In the genomic region with DNA sequence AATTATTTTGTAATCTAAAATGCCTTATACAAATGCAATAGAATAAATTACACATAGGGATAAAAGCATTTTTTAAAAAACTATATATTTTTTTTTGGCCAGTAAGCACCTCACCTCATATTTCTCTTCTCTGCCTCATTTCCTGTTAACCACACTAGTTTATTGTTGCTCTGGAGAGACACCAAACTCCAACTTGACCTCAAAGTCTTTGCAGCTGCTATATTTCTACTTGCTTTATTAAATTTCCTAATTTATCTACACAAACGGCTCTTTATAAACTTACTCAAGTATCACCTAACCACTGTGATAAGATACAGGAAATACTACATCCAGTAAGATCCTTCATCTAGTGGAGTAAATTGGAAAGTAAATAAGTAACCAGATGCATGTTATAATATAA, we compare ENCODE assay signal across 24 cellular contexts.
DNase-seq lines count a peak whose midpoint lies in the region; ATAC-seq, FAIRE-seq and TF ChIP-seq lines count a peak whose summit lies in the region.
"Had no signal": no experiment of that assay in that cellular context is flagged by ENCODE, and none has a peak within 500 bp of the region (broad histone marks: within the 10 kb centered on the region; RNA-seq: fewer than 3 reads in every experiment).

No MANE protein-coding gene starts in this region.

- no peak overlapping the region for H3K27ac ChIP-seq in breast epithelium
- no peak overlapping the region for H3K27ac ChIP-seq in astrocyte (ENCODE audit: low read depth, low read length)
- H3K27ac ChIP-seq: C4-2B, Peyer's patch, SJSA1 had no signal

- H3K27me3 Mint-ChIP-seq in MCF 10A (ENCODE audit: insufficient read depth, unreplicated experiment) (no peaks in the 10 kb centered on the region), astrocyte (ENCODE audit: low read depth, unreplicated experiment) (no peaks in the 10 kb centered on the region)
- H3K27me3 Mint-ChIP-seq in natural killer cell treated with Interleukin-12 subunit alpha and Interleukin-12 subunit beta and Interleukin-15 and Interleukin-18, amount 100 ng/mL, for 72 hours = no peaks in the 10 kb centered on the region
- H3K27me3 Mint-ChIP-seq: CD8-positive, alpha-beta memory T cell; IgD-negative memory B cell had no signal

- no peaks in the 10 kb centered on the region for H4K20me1 ChIP-seq in astrocyte (ENCODE audit: insufficient read depth, low read length)

- H3K4me1 ChIP-seq in breast epithelium = no peaks in the 10 kb centered on the region
- H3K4me1 ChIP-seq in astrocyte (ENCODE audit: insufficient read depth, low read length) = no peaks in the 10 kb centered on the region
- H3K4me1 ChIP-seq: Peyer's patch, SJSA1 had no signal

- no peak for TF ChIP-seq POLR2A in breast epithelium (IDR thresholded peaks at IDR 0.05)

- CTCF ChIA-PET in MCF 10A (lab: Yijun Ruan, JAX) = no interaction called here

- H3K36me3 Mint-ChIP-seq in MCF 10A (ENCODE audit: insufficient read depth, unreplicated experiment) (no peaks in the 10 kb centered on the region), astrocyte (ENCODE audit: low read depth, unreplicated experiment) (no peaks in the 10 kb centered on the region)
- peaks cover 4% of the 10 kb centered on the region for H3K36me3 Mint-ChIP-seq in natural killer cell treated with Interleukin-12 subunit alpha and Interleukin-12 subunit beta and Interleukin-15 and Interleukin-18, amount 100 ng/mL, for 72 hours
- H3K36me3 Mint-ChIP-seq: CD8-positive, alpha-beta memory T cell; IgD-negative memory B cell had no signal

- H3K4me3 Mint-ChIP-seq in MCF 10A (ENCODE audit: unreplicated experiment) (no peak overlapping the region), astrocyte (ENCODE audit: unreplicated experiment) (no peak overlapping the region)
- no peak overlapping the region for H3K4me3 Mint-ChIP-seq in natural killer cell treated with Interleukin-12 subunit alpha and Interleukin-12 subunit beta and Interleukin-15 and Interleukin-18, amount 100 ng/mL, for 72 hours
- H3K4me3 Mint-ChIP-seq: CD8-positive, alpha-beta memory T cell; IgD-negative memory B cell had no signal

- H3K27ac Mint-ChIP-seq in MCF 10A (ENCODE audit: low read depth, unreplicated experiment) = peak overlapping the region; percentile 20
- H3K27ac Mint-ChIP-seq in astrocyte (ENCODE audit: unreplicated experiment) = no peak overlapping the region
- no peak overlapping the region for H3K27ac Mint-ChIP-seq in natural killer cell treated with Interleukin-12 subunit alpha and Interleukin-12 subunit beta and Interleukin-15 and Interleukin-18, amount 100 ng/mL, for 72 hours
- H3K27ac Mint-ChIP-seq: CD8-positive, alpha-beta memory T cell; IgD-negative memory B cell had no signal

- H3K36me3 ChIP-seq in breast epithelium = no peaks in the 10 kb centered on the region
- no peaks in the 10 kb centered on the region for H3K36me3 ChIP-seq in astrocyte (ENCODE audit: insufficient read depth, low read length)
- H3K36me3 ChIP-seq: MG63, Peyer's patch, SJSA1 had no signal

- no peak overlapping the region for H3K9ac ChIP-seq in astrocyte (ENCODE audit: low read length)

- H3K79me2 ChIP-seq in astrocyte (ENCODE audit: insufficient read depth, low read length) = no peaks in the 10 kb centered on the region

- POLR2A ChIA-PET in MCF 10A (lab: Yijun Ruan, JAX) = no interaction called here

- DNase-seq in MCF 10A (ENCODE audit: unreplicated experiment) = no peak
- DNase-seq in breast epithelium (ENCODE audit: low spot score in 2 of 2) = no peak
- peak; percentile 74 for DNase-seq in astrocyte (ENCODE audit: low read depth)
- DNase-seq in fibroblast of peridontal ligament (ENCODE audit: extremely low read depth) = peak; percentile 6
- DNase-seq in NCI-H446 (lab: John Stamatoyannopoulos, UW) = no peak
- DNase-seq in activated CD4-positive, alpha-beta T cell treated with anti-CD3 and anti-CD28 coated beads for 48 hours = no peak
- no peak for DNase-seq in natural killer cell treated with Interleukin-12 subunit alpha and Interleukin-12 subunit beta and Interleukin-15 and Interleukin-18, amount 100 ng/mL, for 72 hours (ENCODE audit: low spot score)
- DNase-seq: CD8-positive, alpha-beta memory T cell; DMS53; GF-D8; GOT3; HCEC 1CT; MG63; NCI-H1417; NCI-H187 treated with DMSO at 0.1 percent for 48 hours; NCI-H345; NCI-H524 treated with DMSO at 0.1 percent for 48 hours; NCI-H82; Peyer's patch had no signal

- FAIRE-seq in astrocyte (lab: Jason Lieb, UNC) = no peak
- FAIRE-seq: A204.1 had no signal

- TF ChIP-seq CTCF in MCF 10A (IDR thresholded peaks at IDR 0.05; ENCODE audit: unreplicated experiment) (no peak), breast epithelium (IDR thresholded peaks at IDR 0.05) (no peak), astrocyte (IDR thresholded peaks at IDR 0.05; ENCODE audit: insufficient read depth, low read depth, low read length) (no peak)

- H3K4me1 Mint-ChIP-seq in MCF 10A (ENCODE audit: insufficient read depth, unreplicated experiment) = peaks cover 10% of the 10 kb centered on the region
- H3K4me1 Mint-ChIP-seq in astrocyte (ENCODE audit: low read depth, unreplicated experiment) = no peaks in the 10 kb centered on the region
- no peaks in the 10 kb centered on the region for H3K4me1 Mint-ChIP-seq in natural killer cell treated with Interleukin-12 subunit alpha and Interleukin-12 subunit beta and Interleukin-15 and Interleukin-18, amount 100 ng/mL, for 72 hours (ENCODE audit: low read depth in 2 of 2)
- H3K4me1 Mint-ChIP-seq: CD8-positive, alpha-beta memory T cell; IgD-negative memory B cell had no signal

- no peak overlapping the region for H2AFZ ChIP-seq in astrocyte (ENCODE audit: low read depth, low read length)

- ATAC-seq in HG02981 (IDR thresholded peaks at IDR 0.05; ENCODE audit: unreplicated experiment) = no peak
- no peak for ATAC-seq in natural killer cell treated with Interleukin-12 subunit alpha and Interleukin-12 subunit beta and Interleukin-15 and Interleukin-18, amount 100 ng/mL, for 72 hours

- H3K9me3 ChIP-seq in breast epithelium (peaks cover 0 to 4% of the 10 kb centered on the region in 2 donors), astrocyte (ENCODE audit: insufficient read depth, low read depth, low read length) (no peaks in the 10 kb centered on the region)
- H3K9me3 ChIP-seq: MG63, Peyer's patch, SJSA1 had no signal

- peaks cover 16% of the 10 kb centered on the region for H3K9me3 Mint-ChIP-seq in MCF 10A (ENCODE audit: unreplicated experiment)
- H3K9me3 Mint-ChIP-seq in astrocyte (ENCODE audit: unreplicated experiment) = peaks cover 2% of the 10 kb centered on the region
- H3K9me3 Mint-ChIP-seq in natural killer cell treated with Interleukin-12 subunit alpha and Interleukin-12 subunit beta and Interleukin-15 and Interleukin-18, amount 100 ng/mL, for 72 hours = peaks cover 17% of the 10 kb centered on the region

- intact Hi-C loops in MCF 10A (cut with micrococcal nuclease) = no loop called here
- intact Hi-C loops in breast epithelium (cut with DNase I; ENCODE audit: low total_unique reads) = no loop called here

- H3K27me3 ChIP-seq in breast epithelium (no peaks in the 10 kb centered on the region), astrocyte (ENCODE audit: insufficient read depth, low read length) (no peaks in the 10 kb centered on the region)
- H3K27me3 ChIP-seq: MG63, Peyer's patch, SJSA1 had no signal

- H3K4me2 ChIP-seq in astrocyte (ENCODE audit: low read length) = no peak overlapping the region

- H3K4me3 ChIP-seq in breast epithelium (no peak overlapping the region), astrocyte (ENCODE audit: insufficient read depth, low read depth, low read length) (no peak overlapping the region)
- H3K4me3 ChIP-seq: MG63, Peyer's patch, SJSA1 had no signal

- BruUV-seq in MCF 10A (replicated peaks; lab: Mats Ljungman, UMichigan) = no TSS peak

Comparison
In these comparisons a context has a peak if more than half of its experiments do, and no peak if none do; other contexts are left out.
1. DNase-seq: peak in astrocyte (single experiment) and fibroblast of peridontal ligament (single experiment); none in MCF 10A (single experiment), breast epithelium (0 of 2), NCI-H446 (0 of 2), activated CD4-positive, alpha-beta T cell treated with anti-CD3 and anti-CD28 coated beads for 48 hours (single experiment) and natural killer cell treated with Interleukin-12 subunit alpha and Interleukin-12 subunit beta and Interleukin-15 and Interleukin-18, amount 100 ng/mL, for 72 hours (single experiment).